ENCODE assay signal across 28 cellular contexts in genomic region chr5:161077895-161078566, GRCh38.
"Had no signal": no experiment of that assay in that cellular context is flagged by ENCODE, and none has a peak within 500 bp of the region (broad histone marks: within the 10 kb centered on the region; RNA-seq: fewer than 3 reads in every experiment).

No MANE protein-coding gene starts in this region.

- H3K27ac ChIP-seq: adrenal gland, body of pancreas, epithelial cell of prostate, esophagus squamous epithelium, gastroesophageal sphincter, WERI-Rb-1 had no signal

- H3K4me3 ChIP-seq: adrenal gland, body of pancreas, esophagus squamous epithelium, gastroesophageal sphincter had no signal

- DNase-seq: activated B cell treated with CpG ODN at 0.5 μM for 24 hours; activated CD4-positive, alpha-beta T cell treated with anti-CD3 and anti-CD28 coated beads for 48 hours; activated CD4-positive, alpha-beta T cell treated with anti-CD3 and anti-CD28 coated beads, Interleukin-2, amount 50 U/mL, for 1 hour; activated CD4-positive, alpha-beta T cell treated with anti-CD3 and anti-CD28 coated beads, Interleukin-2, amount 50 U/mL, for 48 hours; activated CD8-positive, alpha-beta memory T cell treated with anti-CD3 and anti-CD28 coated beads for 24 hours; activated CD8-positive, alpha-beta T cell treated with anti-CD3 and anti-CD28 coated beads for 36 hours; activated effector memory CD4-positive, alpha-beta T cell treated with anti-CD3 and anti-CD28 coated beads, Interleukin-2, amount 50 U/mL, for 16 hours; activated naive CD4-positive, alpha-beta T cell treated with anti-CD3 and anti-CD28 coated beads for 36 hours; activated naive CD8-positive, alpha-beta T cell treated with anti-CD3 and anti-CD28 coated beads for 36 hours; activated naive CD8-positive, alpha-beta T cell treated with anti-CD3 and anti-CD28 coated beads, Interleukin-2, amount 50 U/mL, for 24 hours; activated T-cell treated with anti-CD3 and anti-CD28 coated beads, Interleukin-2, amount 50 U/mL, for 4 hours; adrenal gland; amygdala; aorta; body of pancreas; caudate nucleus; cortex of kidney; dermis blood vessel endothelial cell; effector CD4-positive, alpha-beta T cell; esophagus squamous epithelium; foreskin melanocyte; T-helper 1 cell; T-helper 17 cell; T1000; WERI-Rb-1 had no signal

- ATAC-seq: activated CD4-positive, CD25-positive, alpha-beta regulatory T cell treated with anti-CD3 and anti-CD28 coated beads, Interleukin-2, amount 50 U/mL, for 24 hours; activated CD8-positive, alpha-beta T cell treated with anti-CD3 and anti-CD28 coated beads for 36 hours; activated naive CD8-positive, alpha-beta T cell treated with anti-CD3 and anti-CD28 coated beads, Interleukin-2, amount 50 U/mL, for 24 hours; activated T-cell treated with anti-CD3 and anti-CD28 coated beads, Interleukin-2, amount 50 U/mL, for 4 hours; body of pancreas; gastroesophageal sphincter; T-helper 17 cell had no signal

- H3K36me3 ChIP-seq: adrenal gland, esophagus squamous epithelium, gastroesophageal sphincter, WERI-Rb-1 had no signal

- H3K4me1 ChIP-seq: adrenal gland, body of pancreas, esophagus squamous epithelium, gastroesophageal sphincter had no signal

- H3K27me3 ChIP-seq: adrenal gland, body of pancreas, esophagus squamous epithelium, gastroesophageal sphincter had no signal

- H3K9me3 ChIP-seq: adrenal gland, body of pancreas, esophagus squamous epithelium, gastroesophageal sphincter had no signal
